Comparison of ENCODE assay signal across 1 cellular context in genomic region chr7:130823060-130823459, GRCh38.
TF ChIP-seq lines count a peak whose summit lies in the region.

No MANE protein-coding gene starts in this region.

TF ChIP-seq in HEK293, 187 proteins besides CTCF, POLR2A, EP300 and RAD21 (continued from another document):
- TF ChIP-seq PRDM2 (tag by site-specific recombination; IDR thresholded peaks at IDR 0.05; ENCODE audit: borderline replicate concordance) (no peak), ZNF394 (tag by site-specific recombination; IDR thresholded peaks at IDR 0.05; ENCODE audit: borderline replicate concordance) (no peak), ZNF768 (tag by site-specific recombination; IDR thresholded peaks at IDR 0.05) (no peak), ZFHX2 (tag by site-specific recombination; conservative IDR thresholded peaks at IDR 0.05) (no peak), KLF16 (tag by site-specific recombination; IDR thresholded peaks at IDR 0.05) (no peak), ZNF76 (tag by site-specific recombination; IDR thresholded peaks at IDR 0.05; ENCODE audit: borderline replicate concordance, low read depth) (no peak), IKZF3 (tag by site-specific recombination; IDR thresholded peaks at IDR 0.05) (no peak), ELK4 (IDR thresholded peaks at IDR 0.05; ENCODE audit: borderline replicate concordance, low read depth, low read length) (no peak), ZNF175 (tag by site-specific recombination; IDR thresholded peaks at IDR 0.05) (no peak), ZNF311 (tag by site-specific recombination; IDR thresholded peaks at IDR 0.05; ENCODE audit: borderline replicate concordance) (no peak)
